ENCODE assay signal across 1 cellular context in the genomic region with DNA sequence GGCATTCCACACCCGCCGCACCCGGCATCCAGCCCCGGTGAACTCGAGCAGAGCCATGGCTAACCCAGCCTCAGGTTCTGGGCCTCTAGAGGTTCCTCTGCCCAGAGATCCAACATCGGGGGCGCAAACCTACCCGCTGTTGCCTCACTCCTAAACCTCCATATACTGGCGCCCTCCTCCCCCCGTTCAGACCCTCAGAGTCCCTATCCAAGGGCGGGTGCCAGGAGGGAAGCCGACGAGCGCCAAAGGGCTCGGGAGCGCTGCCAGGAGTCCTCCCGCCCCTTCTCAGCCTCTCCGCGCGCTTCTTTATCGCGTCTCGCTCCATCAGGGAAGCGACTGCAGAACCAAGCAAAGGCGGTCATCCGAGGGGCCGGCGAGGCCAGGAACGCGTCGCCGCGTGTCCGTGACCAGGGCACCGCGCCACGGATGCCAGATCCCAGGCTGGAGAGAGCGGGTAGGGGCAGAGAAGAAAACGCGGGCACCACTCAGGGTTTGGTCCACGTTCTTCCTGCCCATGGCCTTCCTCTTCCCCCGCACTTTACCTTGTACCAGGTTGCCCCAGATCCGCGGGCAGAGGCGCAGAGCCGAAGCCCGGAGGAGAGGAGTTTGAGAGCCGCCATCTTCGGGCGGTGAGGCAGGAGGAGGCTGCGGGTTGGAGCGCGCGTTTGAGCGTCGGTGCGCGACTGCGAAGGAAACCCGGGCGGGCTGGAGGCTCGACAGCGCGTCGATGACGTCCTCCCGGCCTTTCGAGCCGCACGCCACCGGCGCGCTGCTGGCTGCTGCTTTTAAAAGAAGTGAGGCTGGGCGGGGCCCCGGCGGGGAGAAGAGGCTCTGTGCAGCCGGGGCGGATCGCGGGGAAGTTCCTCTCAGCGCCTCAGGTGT.
TF ChIP-seq lines count a peak whose summit lies in the region.

A gene (minus strand): TSS at position 687 of the 882 bp plus-strand sequence. CDS start 67 bp downstream, at position 620.

TF ChIP-seq in A549, 52 proteins besides CTCF, POLR2A, EP300 and RAD21 (continued from another document):
- TF ChIP-seq NR3C1 (IDR thresholded peaks at IDR 0.05) (no peak), RNF2 (IDR thresholded peaks at IDR 0.05; ENCODE audit: borderline replicate concordance, low read depth) (no peak), RCOR1 (IDR thresholded peaks at IDR 0.05; ENCODE audit: low read depth, low read length) (no peak), MAZ (IDR thresholded peaks at IDR 0.05; ENCODE audit: borderline replicate concordance, low read depth, low read length) (no peak), ESRRA (IDR thresholded peaks at IDR 0.05; ENCODE audit: borderline replicate concordance, low read length) (no peak), SREBF2 (IDR thresholded peaks at IDR 0.05) (no peak), TFCP2L1 (CRISPR knock-in tag; IDR thresholded peaks at IDR 0.05) (no peak)
TF ChIP-seq in A549: peak in this region for 2.
